In the genomic region with DNA sequence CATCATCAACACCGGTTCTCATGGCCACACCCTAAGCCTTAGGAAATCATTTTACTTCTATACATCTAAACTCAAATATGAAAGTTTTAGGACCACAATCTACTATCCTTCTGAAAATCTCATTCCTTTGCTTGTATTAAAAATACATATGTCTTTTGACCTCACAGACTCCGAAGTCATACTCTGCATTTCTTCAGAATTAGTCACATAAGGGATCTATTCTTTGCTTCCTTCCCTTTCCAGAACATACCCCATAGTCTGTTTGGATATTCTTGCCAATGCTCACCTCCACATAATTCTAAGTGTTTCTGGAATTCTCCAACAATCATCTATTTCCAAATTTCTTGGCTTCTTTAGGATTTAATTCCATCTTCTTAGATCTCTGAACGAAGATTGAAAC, we compare ENCODE assay signal across 20 cellular contexts. TPM values are rescaled to one million over a fixed set of nuclear protein-coding genes. Genes with fewer than 3 reads are reported as not detected.
DNase-seq lines count a peak whose midpoint lies in the region; ATAC-seq and TF ChIP-seq lines count a peak whose summit lies in the region.
"Had no signal": no experiment of that assay in that cellular context is flagged by ENCODE, and none has a peak within 500 bp of the region (broad histone marks: within the 10 kb centered on the region; RNA-seq: fewer than 3 reads in every experiment).

No MANE protein-coding gene starts in this region.

- H3K27ac Mint-ChIP-seq in osteocyte (ENCODE audit: unreplicated experiment) = peak overlapping the region; percentile 57

- H3K4me3 Mint-ChIP-seq in osteocyte (ENCODE audit: unreplicated experiment) = no peak overlapping the region

- no peaks in the 10 kb centered on the region for H3K27me3 Mint-ChIP-seq in osteocyte (ENCODE audit: unreplicated experiment)

- no peak for TF ChIP-seq CTCF in astrocyte of the spinal cord (IDR thresholded peaks at IDR 0.05; ENCODE audit: low read depth, low read length)
- TF ChIP-seq CTCF in esophagus squamous epithelium (IDR thresholded peaks at IDR 0.05) = no peak
- TF ChIP-seq CTCF in osteocyte (IDR thresholded peaks at IDR 0.05) = no peak
- no peak for TF ChIP-seq CTCF in right lobe of liver (IDR thresholded peaks at IDR 0.05)
- TF ChIP-seq CTCF in gastrocnemius medialis (IDR thresholded peaks at IDR 0.05 in 4 of 5, conservative IDR thresholded peaks at IDR 0.05 in 1 of 5) = no peak

- H3K27ac ChIP-seq in esophagus squamous epithelium (peak overlapping the region in 3 of 4 donors; percentile 48 to 70 (median 51)), right lobe of liver (no peak overlapping the region), gastrocnemius medialis (no peak overlapping the region)
- H3K27ac ChIP-seq: C4-2B had no signal

- 65 to 68% methylated on average over 3 of the region's 3 CpGs for WGBS in esophagus squamous epithelium, 2 donors
- WGBS in right lobe of liver (ENCODE audit: insufficient coverage, low coverage, low lambda C conversion rate, missing lambda C conversion rate) = 91% methylated on average over 3 of the region's 3 CpGs

- in situ Hi-C loops in astrocyte of the spinal cord (cut with HindIII; ENCODE audit: low sequenced_read_pairs) (no loop called here), gastrocnemius medialis (cut with MboI; ENCODE audit: low sequenced_read_pairs in 4 of 4) (loop anchor here in 1 of 4 donors (25.0 kb wide), 1 partner anchor 91 kb away; no protein-coding TSS in a partner anchor)

- TF ChIP-seq POLR2A in esophagus squamous epithelium (IDR thresholded peaks at IDR 0.05) (no peak), right lobe of liver (IDR thresholded peaks at IDR 0.05) (no peak), gastrocnemius medialis (IDR thresholded peaks at IDR 0.05) (no peak)

- H3K4me1 ChIP-seq in esophagus squamous epithelium (peaks cover 0 to 29% (median 0%) of the 10 kb centered on the region in 3 donors), right lobe of liver (no peaks in the 10 kb centered on the region), gastrocnemius medialis (no peaks in the 10 kb centered on the region)

- intact Hi-C loops in esophagus squamous epithelium (cut with DNase I) (no loop called here), right lobe of liver (cut with DNase I) (no loop called here), gastrocnemius medialis (cut with DNase I; ENCODE audit: low total_unique reads) (no loop called here)

- ATAC-seq in HG02870 (IDR thresholded peaks at IDR 0.05; ENCODE audit: unreplicated experiment) (no peak), right lobe of liver (no peak), gastrocnemius medialis (no peak)
- ATAC-seq: Right ventricle myocardium inferior had no signal

- peaks cover 32% of the 10 kb centered on the region for H3K4me1 Mint-ChIP-seq in osteocyte (ENCODE audit: unreplicated experiment)

- H3K36me3 ChIP-seq in esophagus squamous epithelium (no peaks in the 10 kb centered on the region), right lobe of liver (no peaks in the 10 kb centered on the region), gastrocnemius medialis (no peaks in the 10 kb centered on the region)

- H3K27me3 ChIP-seq in esophagus squamous epithelium (no peaks in the 10 kb centered on the region), right lobe of liver (no peaks in the 10 kb centered on the region), gastrocnemius medialis (no peaks in the 10 kb centered on the region)

- H3K9me3 ChIP-seq in esophagus squamous epithelium = no peaks in the 10 kb centered on the region
- no peaks in the 10 kb centered on the region for H3K9me3 ChIP-seq in right lobe of liver
- H3K9me3 ChIP-seq in gastrocnemius medialis = no peaks in the 10 kb centered on the region

- DNase-seq in HT1080 (ENCODE audit: low read depth) (peak; percentile 68), astrocyte of the spinal cord (ENCODE audit: low read depth, low spot score) (peak; percentile 9), esophagus squamous epithelium (lab: John Stamatoyannopoulos, UW) (no peak), osteocyte (ENCODE audit: extremely low spot score, unreplicated experiment) (no peak), right lobe of liver (no peak), gastrocnemius medialis (no peak)
- DNase-seq in activated CD4-positive, CD25-positive, alpha-beta regulatory T cell treated with anti-CD3 and anti-CD28 coated beads, Interleukin-2, amount 50 U/mL, for 72 hours = no peak
- DNase-seq: COR-L47, EL, H7, KG1, NCI-H1092, NCI-H2081 treated with DMSO at 0.1 percent for 48 hours, NCI-H510A treated with DMSO at 0.1 percent for 48 hours, NCI-H82 had no signal

- H3K36me3 Mint-ChIP-seq in osteocyte (ENCODE audit: unreplicated experiment) = no peaks in the 10 kb centered on the region

- no peaks in the 10 kb centered on the region for H3K9me3 Mint-ChIP-seq in osteocyte (ENCODE audit: unreplicated experiment)

- no peak overlapping the region for H3K4me3 ChIP-seq in astrocyte of the spinal cord (ENCODE audit: low read depth, low read length)
- no peak overlapping the region for H3K4me3 ChIP-seq in esophagus squamous epithelium
- H3K4me3 ChIP-seq in right lobe of liver = no peak overlapping the region
- H3K4me3 ChIP-seq in gastrocnemius medialis = no peak overlapping the region

RNA-seq across cellular contexts. Expression of gene DSG1, which starts 14.2 kb away (rescaled TPM):
- total RNA-seq in HT1080 (2014; rRNA removed; shearing (Covaris generic)) = not detected in 2 replicates
- polyA plus RNA-seq in HT1080 (2015; cell fraction: cytosol; rRNA removed) = not detected in 2 replicates
- polyA plus RNA-seq in HT1080 (2015; cell fraction: nucleus; rRNA removed) = 0.07 TPM in 1 of 2 replicates, not detected in the other
- total RNA-seq in esophagus squamous epithelium (10 to 100 TPM in 3 of 4 donors, 1 to 10 TPM in 1; 1.8 to 60.2 (median 19.4) TPM), osteocyte (not detected in 2 replicates), right lobe of liver (1 to 10 TPM in 3 of 6 experiments, under 1 TPM in 3; 0.29 to 4.3 (median 1.4) TPM), gastrocnemius medialis (not detected)
- total RNA-seq: A673, M059J had no signal

Comparison
In these comparisons a context has a peak if more than half of its experiments do, and no peak if none do; other contexts are left out.
1. DNase-seq: peak in HT1080 (single experiment) and astrocyte of the spinal cord (single experiment); none in esophagus squamous epithelium (single experiment), osteocyte (single experiment), right lobe of liver (0 of 3), activated CD4-positive, CD25-positive, alpha-beta regulatory T cell treated with anti-CD3 and anti-CD28 coated beads, Interleukin-2, amount 50 U/mL, for 72 hours (single experiment) and gastrocnemius medialis (0 of 2).
2. H3K27ac ChIP-seq: peak in esophagus squamous epithelium (3 of 4); none in right lobe of liver (0 of 3) and gastrocnemius medialis (0 of 4).